Comparison of ENCODE assay signal across 2 cellular contexts in the genomic region with DNA sequence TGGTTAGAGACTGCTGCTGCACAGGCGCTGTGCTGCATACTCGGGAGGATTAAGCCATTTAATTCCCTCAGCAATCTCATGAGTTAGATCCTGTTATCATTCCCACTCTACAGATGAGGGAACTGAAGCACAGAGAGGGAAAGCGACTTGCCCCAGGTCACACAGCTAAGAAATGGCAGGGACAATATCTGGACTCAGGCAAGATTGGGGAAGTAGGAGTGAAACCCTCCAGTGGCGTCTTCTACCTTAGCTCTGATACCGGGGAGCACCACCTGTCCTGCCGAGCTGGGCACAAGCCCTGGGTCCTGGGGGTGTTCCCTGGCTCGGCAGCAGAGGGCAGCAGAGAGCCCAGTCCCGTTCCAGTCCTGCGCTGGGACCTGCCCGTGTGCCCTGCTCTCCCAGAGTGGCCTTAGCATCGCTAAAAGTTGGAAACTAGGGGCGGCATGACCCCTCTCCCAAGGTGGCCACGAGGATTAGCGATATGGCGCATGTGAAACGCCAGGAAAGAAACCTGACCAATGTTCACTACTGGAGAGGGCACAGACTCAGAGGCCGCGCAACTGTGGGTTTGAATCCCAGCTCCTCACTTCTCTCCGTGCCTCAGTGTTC.
A peak's percentile ranks its signal among the peaks of the same experiment; 100 is the strongest.
TF ChIP-seq lines count a peak whose summit lies in the region.

No MANE protein-coding gene starts in this region.

TF ChIP-seq in HEK293T, 16 proteins besides CTCF, POLR2A, EP300 and RAD21:
- TF ChIP-seq HDGF (IDR thresholded peaks at IDR 0.05; ENCODE audit: borderline replicate concordance) (no peak), LEF1 (IDR thresholded peaks at IDR 0.05; ENCODE audit: borderline replicate concordance) (no peak), CTBP1 (IDR thresholded peaks at IDR 0.05; ENCODE audit: borderline replicate concordance) (no peak), SUZ12 (IDR thresholded peaks at IDR 0.05) (no peak), TARDBP (IDR thresholded peaks at IDR 0.05) (no peak), ELF4 (IDR thresholded peaks at IDR 0.05) (no peak), FOXA1 (IDR thresholded peaks at IDR 0.05) (no peak), FOXM1 (IDR thresholded peaks at IDR 0.05; ENCODE audit: borderline replicate concordance) (no peak), ARNT (IDR thresholded peaks at IDR 0.05) (no peak), FOXK2 (IDR thresholded peaks at IDR 0.05) (no peak), SP1 (IDR thresholded peaks at IDR 0.05) (no peak), L3MBTL2 (conservative IDR thresholded peaks at IDR 0.05) (no peak), ZNF384 (IDR thresholded peaks at IDR 0.05) (no peak), BHLHE40 (IDR thresholded peaks at IDR 0.05; ENCODE audit: borderline replicate concordance) (no peak)
- TF ChIP-seq, protein P1, sequence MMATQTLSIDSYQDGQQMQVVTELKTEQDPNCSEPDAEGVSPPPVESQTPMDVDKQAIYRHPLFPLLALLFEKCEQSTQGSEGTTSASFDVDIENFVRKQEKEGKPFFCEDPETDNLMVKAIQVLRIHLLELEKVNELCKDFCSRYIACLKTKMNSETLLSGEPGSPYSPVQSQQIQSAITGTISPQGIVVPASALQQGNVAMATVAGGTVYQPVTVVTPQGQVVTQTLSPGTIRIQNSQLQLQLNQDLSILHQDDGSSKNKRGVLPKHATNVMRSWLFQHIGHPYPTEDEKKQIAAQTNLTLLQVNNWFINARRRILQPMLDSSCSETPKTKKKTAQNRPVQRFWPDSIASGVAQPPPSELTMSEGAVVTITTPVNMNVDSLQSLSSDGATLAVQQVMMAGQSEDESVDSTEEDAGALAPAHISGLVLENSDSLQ (IDR thresholded peaks at IDR 0.05), result no peak

TF ChIP-seq in H1, 55 proteins besides CTCF, POLR2A, EP300 and RAD21:
- TF ChIP-seq HDAC2 (IDR thresholded peaks at IDR 0.05; ENCODE audit: borderline replicate concordance in 1 of 2, low read depth in 2 of 2, low read length in 2 of 2) (no peak), TAF1 (IDR thresholded peaks at IDR 0.05; ENCODE audit: low read depth, low read length) (0 out of 2 replicates have a peak, but pooled peaks have one; percentile 36), TAF7 (optimal IDR thresholded peaks at IDR 0.05; ENCODE audit: borderline replicate concordance, low read depth, low read length) (no peak), GTF2F1 (IDR thresholded peaks at IDR 0.05; ENCODE audit: borderline replicate concordance, low read depth, low read length) (no peak), RXRA (IDR thresholded peaks at IDR 0.05; ENCODE audit: insufficient read depth, low read depth, low read length) (no peak), BACH1 (IDR thresholded peaks at IDR 0.05; ENCODE audit: low read length) (no peak), CTBP2 (IDR thresholded peaks at IDR 0.05; ENCODE audit: borderline replicate concordance, insufficient read depth, insufficient read length, low read length) (no peak), CREB1 (IDR thresholded peaks at IDR 0.05) (0 out of 2 replicates have a peak, but pooled peaks have one; percentile 51), CHD2 (IDR thresholded peaks at IDR 0.05; ENCODE audit: low read length) (no peak), EZH2 (IDR thresholded peaks at IDR 0.05; ENCODE audit: low read depth, low read length, severe bottlenecking) (no peak), JUND (IDR thresholded peaks at IDR 0.05; ENCODE audit: low read length) (no peak), ZNF274 (IDR thresholded peaks at IDR 0.05; ENCODE audit: borderline replicate concordance, extremely low read depth, low read length) (no peak), SRF (IDR thresholded peaks at IDR 0.05; ENCODE audit: low read depth, low read length) (no peak), POLR2AphosphoS5 (IDR thresholded peaks at IDR 0.05; ENCODE audit: low read depth, low read length) (peak; percentile 76; the same call in 1 of the 2 replicates), CHD1 (IDR thresholded peaks at IDR 0.05; ENCODE audit: low read depth, low read length) (no peak), ASH2L (IDR thresholded peaks at IDR 0.05; ENCODE audit: low read length) (no peak), SUZ12 (IDR thresholded peaks at IDR 0.05; ENCODE audit: low read length) (no peak), KDM1A (IDR thresholded peaks at IDR 0.05; ENCODE audit: borderline replicate concordance, low read length) (no peak), YY1 (IDR thresholded peaks at IDR 0.05; ENCODE audit: low read depth, low read length) (0 out of 2 replicates have a peak, but pooled peaks have one; percentile 18), GABPA (IDR thresholded peaks at IDR 0.05; ENCODE audit: borderline replicate concordance, insufficient read depth, low read length) (peak; percentile 63; the same call in 1 of the 2 replicates), JUN (IDR thresholded peaks at IDR 0.05; ENCODE audit: low read depth, low read length) (no peak), KDM4A (IDR thresholded peaks at IDR 0.05; ENCODE audit: low read depth, low read length, severe bottlenecking) (no peak), SAP30 (IDR thresholded peaks at IDR 0.05; ENCODE audit: insufficient read depth, insufficient replicate concordance, low read length) (no peak), SIX5 (IDR thresholded peaks at IDR 0.05; ENCODE audit: low read depth, low read length) (no peak), CEBPB (IDR thresholded peaks at IDR 0.05; ENCODE audit: low read depth, low read length) (no peak), KDM5A (IDR thresholded peaks at IDR 0.05; ENCODE audit: low read length) (no peak), SIRT6 (IDR thresholded peaks at IDR 0.05; ENCODE audit: low read length) (no peak), RBBP5 (IDR thresholded peaks at IDR 0.05; ENCODE audit: borderline replicate concordance, low read depth, low read length) (no peak)
- TF ChIP-seq, protein P2, sequence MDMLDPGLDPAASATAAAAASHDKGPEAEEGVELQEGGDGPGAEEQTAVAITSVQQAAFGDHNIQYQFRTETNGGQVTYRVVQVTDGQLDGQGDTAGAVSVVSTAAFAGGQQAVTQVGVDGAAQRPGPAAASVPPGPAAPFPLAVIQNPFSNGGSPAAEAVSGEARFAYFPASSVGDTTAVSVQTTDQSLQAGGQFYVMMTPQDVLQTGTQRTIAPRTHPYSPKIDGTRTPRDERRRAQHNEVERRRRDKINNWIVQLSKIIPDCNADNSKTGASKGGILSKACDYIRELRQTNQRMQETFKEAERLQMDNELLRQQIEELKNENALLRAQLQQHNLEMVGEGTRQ (IDR thresholded peaks at IDR 0.05; ENCODE audit: low read length), result no peak
- TF ChIP-seq, protein P3, sequence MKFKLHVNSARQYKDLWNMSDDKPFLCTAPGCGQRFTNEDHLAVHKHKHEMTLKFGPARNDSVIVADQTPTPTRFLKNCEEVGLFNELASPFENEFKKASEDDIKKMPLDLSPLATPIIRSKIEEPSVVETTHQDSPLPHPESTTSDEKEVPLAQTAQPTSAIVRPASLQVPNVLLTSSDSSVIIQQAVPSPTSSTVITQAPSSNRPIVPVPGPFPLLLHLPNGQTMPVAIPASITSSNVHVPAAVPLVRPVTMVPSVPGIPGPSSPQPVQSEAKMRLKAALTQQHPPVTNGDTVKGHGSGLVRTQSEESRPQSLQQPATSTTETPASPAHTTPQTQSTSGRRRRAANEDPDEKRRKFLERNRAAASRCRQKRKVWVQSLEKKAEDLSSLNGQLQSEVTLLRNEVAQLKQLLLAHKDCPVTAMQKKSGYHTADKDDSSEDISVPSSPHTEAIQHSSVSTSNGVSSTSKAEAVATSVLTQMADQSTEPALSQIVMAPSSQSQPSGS (IDR thresholded peaks at IDR 0.05; ENCODE audit: low read length), result no peak
- TF ChIP-seq, protein P4, sequence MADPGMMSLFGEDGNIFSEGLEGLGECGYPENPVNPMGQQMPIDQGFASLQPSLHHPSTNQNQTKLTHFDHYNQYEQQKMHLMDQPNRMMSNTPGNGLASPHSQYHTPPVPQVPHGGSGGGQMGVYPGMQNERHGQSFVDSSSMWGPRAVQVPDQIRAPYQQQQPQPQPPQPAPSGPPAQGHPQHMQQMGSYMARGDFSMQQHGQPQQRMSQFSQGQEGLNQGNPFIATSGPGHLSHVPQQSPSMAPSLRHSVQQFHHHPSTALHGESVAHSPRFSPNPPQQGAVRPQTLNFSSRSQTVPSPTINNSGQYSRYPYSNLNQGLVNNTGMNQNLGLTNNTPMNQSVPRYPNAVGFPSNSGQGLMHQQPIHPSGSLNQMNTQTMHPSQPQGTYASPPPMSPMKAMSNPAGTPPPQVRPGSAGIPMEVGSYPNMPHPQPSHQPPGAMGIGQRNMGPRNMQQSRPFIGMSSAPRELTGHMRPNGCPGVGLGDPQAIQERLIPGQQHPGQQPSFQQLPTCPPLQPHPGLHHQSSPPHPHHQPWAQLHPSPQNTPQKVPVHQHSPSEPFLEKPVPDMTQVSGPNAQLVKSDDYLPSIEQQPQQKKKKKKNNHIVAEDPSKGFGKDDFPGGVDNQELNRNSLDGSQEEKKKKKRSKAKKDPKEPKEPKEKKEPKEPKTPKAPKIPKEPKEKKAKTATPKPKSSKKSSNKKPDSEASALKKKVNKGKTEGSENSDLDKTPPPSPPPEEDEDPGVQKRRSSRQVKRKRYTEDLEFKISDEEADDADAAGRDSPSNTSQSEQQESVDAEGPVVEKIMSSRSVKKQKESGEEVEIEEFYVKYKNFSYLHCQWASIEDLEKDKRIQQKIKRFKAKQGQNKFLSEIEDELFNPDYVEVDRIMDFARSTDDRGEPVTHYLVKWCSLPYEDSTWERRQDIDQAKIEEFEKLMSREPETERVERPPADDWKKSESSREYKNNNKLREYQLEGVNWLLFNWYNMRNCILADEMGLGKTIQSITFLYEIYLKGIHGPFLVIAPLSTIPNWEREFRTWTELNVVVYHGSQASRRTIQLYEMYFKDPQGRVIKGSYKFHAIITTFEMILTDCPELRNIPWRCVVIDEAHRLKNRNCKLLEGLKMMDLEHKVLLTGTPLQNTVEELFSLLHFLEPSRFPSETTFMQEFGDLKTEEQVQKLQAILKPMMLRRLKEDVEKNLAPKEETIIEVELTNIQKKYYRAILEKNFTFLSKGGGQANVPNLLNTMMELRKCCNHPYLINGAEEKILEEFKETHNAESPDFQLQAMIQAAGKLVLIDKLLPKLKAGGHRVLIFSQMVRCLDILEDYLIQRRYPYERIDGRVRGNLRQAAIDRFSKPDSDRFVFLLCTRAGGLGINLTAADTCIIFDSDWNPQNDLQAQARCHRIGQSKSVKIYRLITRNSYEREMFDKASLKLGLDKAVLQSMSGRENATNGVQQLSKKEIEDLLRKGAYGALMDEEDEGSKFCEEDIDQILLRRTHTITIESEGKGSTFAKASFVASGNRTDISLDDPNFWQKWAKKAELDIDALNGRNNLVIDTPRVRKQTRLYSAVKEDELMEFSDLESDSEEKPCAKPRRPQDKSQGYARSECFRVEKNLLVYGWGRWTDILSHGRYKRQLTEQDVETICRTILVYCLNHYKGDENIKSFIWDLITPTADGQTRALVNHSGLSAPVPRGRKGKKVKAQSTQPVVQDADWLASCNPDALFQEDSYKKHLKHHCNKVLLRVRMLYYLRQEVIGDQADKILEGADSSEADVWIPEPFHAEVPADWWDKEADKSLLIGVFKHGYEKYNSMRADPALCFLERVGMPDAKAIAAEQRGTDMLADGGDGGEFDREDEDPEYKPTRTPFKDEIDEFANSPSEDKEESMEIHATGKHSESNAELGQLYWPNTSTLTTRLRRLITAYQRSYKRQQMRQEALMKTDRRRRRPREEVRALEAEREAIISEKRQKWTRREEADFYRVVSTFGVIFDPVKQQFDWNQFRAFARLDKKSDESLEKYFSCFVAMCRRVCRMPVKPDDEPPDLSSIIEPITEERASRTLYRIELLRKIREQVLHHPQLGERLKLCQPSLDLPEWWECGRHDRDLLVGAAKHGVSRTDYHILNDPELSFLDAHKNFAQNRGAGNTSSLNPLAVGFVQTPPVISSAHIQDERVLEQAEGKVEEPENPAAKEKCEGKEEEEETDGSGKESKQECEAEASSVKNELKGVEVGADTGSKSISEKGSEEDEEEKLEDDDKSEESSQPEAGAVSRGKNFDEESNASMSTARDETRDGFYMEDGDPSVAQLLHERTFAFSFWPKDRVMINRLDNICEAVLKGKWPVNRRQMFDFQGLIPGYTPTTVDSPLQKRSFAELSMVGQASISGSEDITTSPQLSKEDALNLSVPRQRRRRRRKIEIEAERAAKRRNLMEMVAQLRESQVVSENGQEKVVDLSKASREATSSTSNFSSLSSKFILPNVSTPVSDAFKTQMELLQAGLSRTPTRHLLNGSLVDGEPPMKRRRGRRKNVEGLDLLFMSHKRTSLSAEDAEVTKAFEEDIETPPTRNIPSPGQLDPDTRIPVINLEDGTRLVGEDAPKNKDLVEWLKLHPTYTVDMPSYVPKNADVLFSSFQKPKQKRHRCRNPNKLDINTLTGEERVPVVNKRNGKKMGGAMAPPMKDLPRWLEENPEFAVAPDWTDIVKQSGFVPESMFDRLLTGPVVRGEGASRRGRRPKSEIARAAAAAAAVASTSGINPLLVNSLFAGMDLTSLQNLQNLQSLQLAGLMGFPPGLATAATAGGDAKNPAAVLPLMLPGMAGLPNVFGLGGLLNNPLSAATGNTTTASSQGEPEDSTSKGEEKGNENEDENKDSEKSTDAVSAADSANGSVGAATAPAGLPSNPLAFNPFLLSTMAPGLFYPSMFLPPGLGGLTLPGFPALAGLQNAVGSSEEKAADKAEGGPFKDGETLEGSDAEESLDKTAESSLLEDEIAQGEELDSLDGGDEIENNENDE (IDR thresholded peaks at IDR 0.05; ENCODE audit: insufficient replicate concordance, low read length), result no peak
- TF ChIP-seq, protein P5, sequence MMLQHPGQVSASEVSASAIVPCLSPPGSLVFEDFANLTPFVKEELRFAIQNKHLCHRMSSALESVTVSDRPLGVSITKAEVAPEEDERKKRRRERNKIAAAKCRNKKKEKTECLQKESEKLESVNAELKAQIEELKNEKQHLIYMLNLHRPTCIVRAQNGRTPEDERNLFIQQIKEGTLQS (IDR thresholded peaks at IDR 0.05; ENCODE audit: insufficient read depth, low read depth, low read length), result no peak
- TF ChIP-seq, protein P6, sequence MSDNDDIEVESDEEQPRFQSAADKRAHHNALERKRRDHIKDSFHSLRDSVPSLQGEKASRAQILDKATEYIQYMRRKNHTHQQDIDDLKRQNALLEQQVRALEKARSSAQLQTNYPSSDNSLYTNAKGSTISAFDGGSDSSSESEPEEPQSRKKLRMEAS (IDR thresholded peaks at IDR 0.05), result peak; percentile 75
- TF ChIP-seq, protein P7, sequence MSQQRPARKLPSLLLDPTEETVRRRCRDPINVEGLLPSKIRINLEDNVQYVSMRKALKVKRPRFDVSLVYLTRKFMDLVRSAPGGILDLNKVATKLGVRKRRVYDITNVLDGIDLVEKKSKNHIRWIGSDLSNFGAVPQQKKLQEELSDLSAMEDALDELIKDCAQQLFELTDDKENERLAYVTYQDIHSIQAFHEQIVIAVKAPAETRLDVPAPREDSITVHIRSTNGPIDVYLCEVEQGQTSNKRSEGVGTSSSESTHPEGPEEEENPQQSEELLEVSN (IDR thresholded peaks at IDR 0.05), result peak; percentile 25; the same call in 1 of the 2 replicates
